ENCODE assay signal across 10 cellular contexts in the genomic region with DNA sequence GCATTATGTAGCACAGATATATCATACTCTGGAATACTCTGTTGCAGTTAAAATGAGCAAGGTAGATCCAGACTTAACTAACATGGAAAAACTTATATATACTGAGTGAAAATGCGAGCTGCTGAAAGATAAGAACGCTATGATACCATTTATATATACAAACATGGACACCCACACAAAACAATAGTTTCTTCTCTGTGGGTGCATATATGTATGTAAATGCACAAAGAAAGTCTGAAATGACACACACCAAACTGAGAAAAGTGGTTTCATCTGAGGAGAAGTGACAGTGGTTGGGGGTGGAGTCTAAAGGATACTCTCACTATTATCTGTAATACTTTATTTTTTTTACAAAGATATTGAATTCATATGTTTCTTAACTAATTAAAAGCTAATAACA. TPM values are rescaled to one million over a fixed set of nuclear protein-coding genes. Genes with fewer than 3 reads are reported as not detected.
DNase-seq lines count a peak whose midpoint lies in the region; ATAC-seq and FAIRE-seq lines count a peak whose summit lies in the region.
"Had no signal": no experiment of that assay in that cellular context is flagged by ENCODE, and none has a peak within 500 bp of the region (broad histone marks: within the 10 kb centered on the region; RNA-seq: fewer than 3 reads in every experiment).

No MANE protein-coding gene starts in this region.

- intact Hi-C loops in left ventricle myocardium superior (cut with micrococcal nuclease), result no loop called here

- no peak for DNase-seq in GM18507 (ENCODE audit: extremely low spot score, insufficient read length, low read depth)
- no peak for DNase-seq in ureter (ENCODE audit: low spot score)
- no peak for DNase-seq in left ventricle myocardium superior
- no peak for DNase-seq in NOMO-1 treated with dmso at 0.1 percent for 144 hours (lab: John Stamatoyannopoulos, UW; ENCODE audit: unreplicated experiment)
- DNase-seq in NCI-H345 treated with DMSO at 0.1 percent for 48 hours (lab: John Stamatoyannopoulos, UW; ENCODE audit: unreplicated experiment), result no peak
- DNase-seq: NCI-H1417 treated with DMSO at 0.1 percent for 48 hours, PC-3 had no signal

- peak; percentile 99 for ATAC-seq in GM19452 (IDR thresholded peaks at IDR 0.05; ENCODE audit: unreplicated experiment)
- ATAC-seq in HG02870 (IDR thresholded peaks at IDR 0.05; ENCODE audit: unreplicated experiment), result peak; percentile 100
- peak; percentile 98 for ATAC-seq in HG03521 (IDR thresholded peaks at IDR 0.05; ENCODE audit: unreplicated experiment)
- no peak for ATAC-seq in left ventricle myocardium superior
- ATAC-seq: PC-3 had no signal

- FAIRE-seq in GM18507 (lab: Jason Lieb, UNC), result peak; percentile 36

RNA-seq across cellular contexts. Expression of gene FGF2, which starts 12.2 kb away (rescaled TPM):
- total RNA-seq in ureter (12.2 TPM), left ventricle myocardium superior (5.2 TPM)
